Comparison of ENCODE assay signal across 9 cellular contexts in the genomic region with DNA sequence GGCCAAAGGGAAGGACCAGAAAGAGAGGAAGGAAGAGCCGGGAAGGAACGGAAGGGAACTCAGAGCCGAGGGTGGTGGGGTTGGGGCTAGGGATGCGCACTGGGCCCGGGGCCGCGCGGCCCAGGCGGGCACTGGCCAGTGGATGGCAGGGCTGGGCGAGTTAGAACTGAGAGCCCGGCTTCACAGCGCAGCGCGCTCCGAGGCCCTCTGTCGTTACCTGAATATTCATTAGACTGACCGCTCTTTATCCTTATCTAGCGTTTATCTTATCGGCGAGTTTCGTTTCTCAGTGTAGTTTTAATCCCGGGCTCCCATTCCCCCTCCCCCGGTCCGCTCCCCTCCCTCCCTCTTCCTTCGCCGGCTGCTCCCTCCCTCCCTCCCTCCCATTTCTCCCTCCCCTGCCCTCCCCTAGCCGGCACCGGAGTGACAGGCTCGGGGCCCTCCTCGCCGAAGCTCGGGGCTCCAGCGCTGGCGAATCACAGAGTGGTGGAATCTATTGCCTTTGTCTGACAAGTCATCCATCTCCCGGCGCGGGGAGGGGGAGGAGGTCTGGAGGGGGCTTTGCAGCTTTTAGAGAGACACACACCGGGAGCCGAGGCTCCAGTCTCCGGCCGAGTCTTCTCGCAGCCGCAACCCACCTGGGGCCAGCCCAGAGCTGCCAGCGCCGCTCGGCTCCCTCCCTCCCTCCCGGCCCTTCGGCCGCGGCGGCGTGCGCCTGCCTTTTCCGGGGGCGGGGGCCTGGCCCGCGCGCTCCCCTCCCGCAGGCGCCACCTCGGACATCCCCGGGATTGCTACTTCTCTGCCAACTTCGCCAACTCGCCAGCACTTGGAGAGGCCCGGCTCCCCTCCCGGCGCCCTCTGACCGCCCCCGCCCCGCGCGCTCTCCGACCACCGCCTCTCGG. TPM values are rescaled to one million over a fixed set of nuclear protein-coding genes. Genes with fewer than 3 reads are reported as not detected.
DNase-seq lines count a peak whose midpoint lies in the region; ATAC-seq, FAIRE-seq and TF ChIP-seq lines count a peak whose summit lies in the region.
"Had no signal": no experiment of that assay in that cellular context is flagged by ENCODE, and none has a peak within 500 bp of the region (broad histone marks: within the 10 kb centered on the region; RNA-seq: fewer than 3 reads in every experiment).

A gene (plus strand): TSS at position 603 of the 902 bp plus-strand sequence. CDS start 679 bp downstream, outside the sequence.

- H3K9ac ChIP-seq in kidney (ENCODE audit: low read length in 2 of 2) = peak within 1 kb of the TSS; percentile 74 to 78

- H3K36me3 ChIP-seq in heart left ventricle (no peaks in the 10 kb centered on the region), WERI-Rb-1 (no peaks in the 10 kb centered on the region), kidney (ENCODE audit: control insufficient read depth in 1 of 2, insufficient read depth in 2 of 2, low read length in 2 of 2) (no peaks in the 10 kb centered on the region), upper lobe of right lung (no peaks in the 10 kb centered on the region)

- intact Hi-C loops in heart left ventricle (cut with DNase I) = loop anchor here in 4 of 10 donors (10.0 kb wide), 1 partner anchor 180 kb away; no protein-coding TSS in a partner anchor
- intact Hi-C loops in left cardiac atrium (cut with DNase I) = no loop called here
- intact Hi-C loops in kidney (cut with DNase I) = no loop called here
- intact Hi-C loops in upper lobe of right lung (cut with DNase I) = no loop called here

- no peak for FAIRE-seq in kidney (lab: Jason Lieb, UNC)

- H3K27ac ChIP-seq in heart left ventricle = no peak within 1 kb of the TSS
- no peak within 1 kb of the TSS for H3K27ac ChIP-seq in WERI-Rb-1
- peak within 1 kb of the TSS; percentile 72 to 78 for H3K27ac ChIP-seq in kidney (ENCODE audit: low read depth in 2 of 2, low read length in 2 of 2)
- H3K27ac ChIP-seq in upper lobe of right lung = no peak within 1 kb of the TSS

- H3K4me1 ChIP-seq in heart left ventricle = peaks cover 0 to 70% (median 36%) of the 10 kb centered on the region in 12 donors
- H3K4me1 ChIP-seq in kidney (ENCODE audit: control insufficient read depth in 1 of 2, insufficient read depth in 1 of 2, low read depth in 1 of 2, low read length in 2 of 2) = peaks cover 8 to 23% of the 10 kb centered on the region in 2 donors
- peaks cover 37% of the 10 kb centered on the region for H3K4me1 ChIP-seq in upper lobe of right lung

- peaks cover 78 to 100% (median 100%) of the 10 kb centered on the region in 9 donors for H3K27me3 ChIP-seq in heart left ventricle
- peaks cover 95% of the 10 kb centered on the region for H3K27me3 ChIP-seq in WERI-Rb-1 (ENCODE audit: insufficient read depth, low read depth, severe bottlenecking)
- H3K27me3 ChIP-seq in upper lobe of right lung = peaks cover 99% of the 10 kb centered on the region

- ATAC-seq in heart left ventricle = no peak
- ATAC-seq in left cardiac atrium = no peak
- no peak for ATAC-seq in upper lobe of right lung

- TF ChIP-seq CTCF in heart left ventricle (IDR thresholded peaks at IDR 0.05) (no peak), WERI-Rb-1 (IDR thresholded peaks at IDR 0.05; ENCODE audit: low read depth, low read length) (no peak), kidney (IDR thresholded peaks at IDR 0.05; ENCODE audit: borderline replicate concordance, extremely low read depth, insufficient read depth) (no peak), upper lobe of right lung (IDR thresholded peaks at IDR 0.05) (no peak)

- no peak for TF ChIP-seq POLR2A in heart left ventricle (IDR thresholded peaks at IDR 0.05)

- 1 to 2% (median 1%) methylated on average over 38 to 75 of the region's 75 CpGs for WGBS in heart left ventricle, 4 donors

- H3K9me3 ChIP-seq in heart left ventricle = no peaks in the 10 kb centered on the region
- no peaks in the 10 kb centered on the region for H3K9me3 ChIP-seq in WERI-Rb-1 (ENCODE audit: severe bottlenecking)
- no peaks in the 10 kb centered on the region for H3K9me3 ChIP-seq in kidney (ENCODE audit: control insufficient read depth in 1 of 2, low read length in 2 of 2)
- no peaks in the 10 kb centered on the region for H3K9me3 ChIP-seq in upper lobe of right lung

- DNase-seq in heart left ventricle (no peak), left cardiac atrium (no peak), WERI-Rb-1 (peak; percentile 35), kidney (peak; percentile 94), upper lobe of right lung (no peak), Ammon's horn (ENCODE audit: low spot score) (no peak), activated gamma-delta T cell (lab: John Stamatoyannopoulos, UW) (no peak), SK-N-DZ (ENCODE audit: low spot score) (no peak)

- H3K4me3 ChIP-seq in heart left ventricle (peak within 1 kb of the TSS in 11 of 12 donors; percentile 20 to 48 (median 37)), WERI-Rb-1 (ENCODE audit: low read depth, low read length) (no peak within 1 kb of the TSS), kidney (ENCODE audit: low read length in 2 of 2) (peak within 1 kb of the TSS; percentile 70 to 78), upper lobe of right lung (peak within 1 kb of the TSS; percentile 14)

RNA-seq across cellular contexts. Expression of the gene that starts here (rescaled TPM):
- total RNA-seq in heart left ventricle (not detected), left cardiac atrium (not detected), kidney (102 TPM), upper lobe of right lung (not detected)
- polyA plus RNA-seq in heart left ventricle (not detected), kidney (ENCODE audit: insufficient read depth, low read depth, low replicate concordance) (28.3 TPM)
- polyA plus RNA-seq in SK-N-DZ (2014; cell fraction: cytosol; rRNA removed) = not detected in 2 replicates
- polyA plus RNA-seq in SK-N-DZ (2014; cell fraction: nucleus; rRNA removed) = not detected in 2 replicates
- total RNA-seq: HT-29 had no signal

Comparison
In these comparisons a context has a peak if more than half of its experiments do, and no peak if none do; other contexts are left out.
1. RNA of the gene that starts here (total RNA-seq): 102 TPM in kidney (single experiment); not detected in heart left ventricle, not detected in left cardiac atrium and not detected in upper lobe of right lung (single experiment); every median in the first group is over 10 times any median in the second.
2. RNA of the gene that starts here (polyA plus RNA-seq): 28.3 TPM in kidney (single experiment); not detected in heart left ventricle; every median in the first group is over 10 times any median in the second.
3. DNase-seq: peak in WERI-Rb-1 (single experiment) and kidney (single experiment); none in heart left ventricle (0 of 5), left cardiac atrium (single experiment), upper lobe of right lung (single experiment), Ammon's horn (single experiment), activated gamma-delta T cell (single experiment) and SK-N-DZ (single experiment).
4. H3K27ac ChIP-seq: peak in kidney (2 of 2); none in heart left ventricle (0 of 12), WERI-Rb-1 (single experiment) and upper lobe of right lung (single experiment).